Comparison of ENCODE assay signal across 7 cellular contexts in genomic region chr9:109903515-109904138, GRCh38.
DNase-seq lines count a peak whose midpoint lies in the region; ATAC-seq and TF ChIP-seq lines count a peak whose summit lies in the region.

No MANE protein-coding gene starts in this region.

- no peak overlapping the region for H3K23ac ChIP-seq in trophoblast cell (ENCODE audit: low read length)

- H3K4me2 ChIP-seq in trophoblast cell (ENCODE audit: low read length) = no peak overlapping the region

- H3K4me3 ChIP-seq in Jurkat, Clone E6-1 (ENCODE audit: low read length) = no peak overlapping the region
- no peak overlapping the region for H3K4me3 ChIP-seq in trophoblast cell (ENCODE audit: low read depth, low read length)

- no peak overlapping the region for H3K14ac ChIP-seq in trophoblast cell (ENCODE audit: low read length)

- H2BK120ac ChIP-seq in trophoblast cell (ENCODE audit: insufficient read depth, low read length, poor library complexity) = no peak overlapping the region

- no peak overlapping the region for H4K8ac ChIP-seq in trophoblast cell (ENCODE audit: low read depth, low read length)

- no peaks in the 10 kb centered on the region for H3K27me3 ChIP-seq in trophoblast cell (ENCODE audit: insufficient read depth, low read length)

- DNase-seq in Jurkat, Clone E6-1 (ENCODE audit: low read depth, low spot score) = peak; percentile 88
- peak; percentile 88 for DNase-seq in RKO (ENCODE audit: low spot score)
- peak; percentile 24 for DNase-seq in activated effector memory CD4-positive, alpha-beta T cell treated with Interleukin-2 at 50 U/mL for 16 hours
- peak; percentile 36 for DNase-seq in foreskin melanocyte
- DNase-seq in trophoblast cell = peak; percentile 41 to 86

- H3K36me3 ChIP-seq in trophoblast cell (ENCODE audit: control insufficient read depth in 1 of 2, insufficient read depth in 2 of 2, low read length in 2 of 2) = no peaks in the 10 kb centered on the region

- no peak for ATAC-seq in GM19328 (IDR thresholded peaks at IDR 0.05; ENCODE audit: unreplicated experiment)

- no peaks in the 10 kb centered on the region for H3K79me2 ChIP-seq in trophoblast cell (ENCODE audit: control insufficient read depth, insufficient read depth, low read length, poor library complexity)

- no peak overlapping the region for H3K4ac ChIP-seq in trophoblast cell (ENCODE audit: low read depth, low read length)

- H3K18ac ChIP-seq in trophoblast cell (ENCODE audit: low read length) = no peak overlapping the region

- H2AFZ ChIP-seq in trophoblast cell (ENCODE audit: insufficient read depth, low read length, poor library complexity) = no peak overlapping the region

- no peak overlapping the region for H2BK12ac ChIP-seq in trophoblast cell (ENCODE audit: low read length)

- H3K79me1 ChIP-seq in trophoblast cell (ENCODE audit: low read length) = no peaks in the 10 kb centered on the region

- no peaks in the 10 kb centered on the region for H3K9me3 ChIP-seq in trophoblast cell (ENCODE audit: insufficient read depth, low read depth, low read length)

- H4K12ac ChIP-seq in trophoblast cell (ENCODE audit: low read depth, low read length) = no peak overlapping the region

- H3K4me1 ChIP-seq in trophoblast cell (ENCODE audit: control insufficient read depth in 1 of 2, insufficient read depth in 2 of 2, low read length in 2 of 2) = peaks cover 0 to 2% of the 10 kb centered on the region in 2 experiments

- no peak overlapping the region for H2AK5ac ChIP-seq in trophoblast cell (ENCODE audit: low read length)

- H3K27ac ChIP-seq in trophoblast cell (ENCODE audit: low read depth, low read length) = no peak overlapping the region

- no peak overlapping the region for H3K9ac ChIP-seq in trophoblast cell (ENCODE audit: low read length)

- WGBS in trophoblast cell (ENCODE audit: extremely low coverage, insufficient coverage, insufficient read length) = no CpG with 5 or more reads among the region's 2 CpGs

- H2BK5ac ChIP-seq in trophoblast cell (ENCODE audit: low read depth, low read length, poor library complexity) = no peak overlapping the region

- H4K91ac ChIP-seq in trophoblast cell (ENCODE audit: low read depth, low read length) = no peak overlapping the region

- peak; percentile 77 for TF ChIP-seq CTCF in GM12872 (IDR thresholded peaks at IDR 0.05; ENCODE audit: insufficient read depth, low read depth, low read length)

Comparison
In these comparisons a context has a peak if more than half of its experiments do, and no peak if none do; other contexts are left out.
1. DNase-seq: peak in every context shown above with its lines; median percentile 88 in Jurkat, Clone E6-1; 88 in RKO; 64 in trophoblast cell; 36 in foreskin melanocyte; 24 in activated effector memory CD4-positive, alpha-beta T cell treated with Interleukin-2 at 50 U/mL for 16 hours.